Comparison of ENCODE assay signal across 8 cellular contexts in the genomic region with DNA sequence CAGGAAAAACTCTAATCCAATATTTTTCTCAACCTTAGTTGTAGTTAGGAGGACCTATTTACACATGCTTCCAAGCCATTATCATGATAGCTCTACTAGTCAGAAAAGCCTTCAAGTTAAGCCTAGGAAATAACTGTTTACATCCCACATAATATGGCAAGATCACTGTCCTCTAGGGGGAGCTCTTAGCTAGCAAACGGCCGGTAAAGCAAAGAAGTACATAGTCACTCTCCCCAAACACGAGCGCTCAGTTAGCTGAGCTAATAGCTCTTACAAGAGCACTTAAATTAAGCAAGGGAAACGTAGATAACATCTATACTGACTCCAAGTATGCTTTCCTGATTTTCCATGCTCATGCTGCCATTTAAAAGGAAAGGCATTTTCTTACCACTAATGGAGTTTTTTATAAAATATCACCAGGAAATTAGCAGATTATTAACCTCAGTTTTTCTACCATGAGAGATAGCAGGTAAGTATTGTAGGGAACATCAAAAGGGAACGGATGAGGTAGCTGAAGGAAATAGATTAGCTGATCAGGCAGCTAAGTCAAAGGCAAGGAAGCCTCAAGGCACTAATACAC.
DNase-seq lines count a peak whose midpoint lies in the region; ATAC-seq and TF ChIP-seq lines count a peak whose summit lies in the region.

No MANE protein-coding gene starts in this region.

- WGBS in psoas muscle, 3 donors: 11 to 12% (median 12%) methylated on average over 6 of the region's 6 CpGs

- ATAC-seq in psoas muscle (peak in 3 of 4 donors; percentile 61 to 83 (median 77)), HG03460 (IDR thresholded peaks at IDR 0.05; ENCODE audit: unreplicated experiment) (no peak)

- H3K9me3 ChIP-seq in BE2C (no peaks in the 10 kb centered on the region), psoas muscle (no peaks in the 10 kb centered on the region)

- intact Hi-C loops in psoas muscle (cut with DNase I): loop anchor here (5.0 to 10.0 kb wide), 3 partner anchors 117 to 379 kb away; a partner anchor contains a TSS

- TF ChIP-seq CTCF in BE2C (IDR thresholded peaks at IDR 0.05; ENCODE audit: low read depth, low read length) (peak; percentile 96), psoas muscle (IDR thresholded peaks at IDR 0.05) (peak; percentile 69)

- no peak overlapping the region for H3K27ac ChIP-seq in psoas muscle

- no peak overlapping the region for H3K4me3 ChIP-seq in BE2C (ENCODE audit: low read depth, low read length)
- H3K4me3 ChIP-seq in psoas muscle: no peak overlapping the region

- no peaks in the 10 kb centered on the region for H3K36me3 ChIP-seq in BE2C
- no peaks in the 10 kb centered on the region for H3K36me3 ChIP-seq in psoas muscle (ENCODE audit: insufficient read depth in 1 of 2, low read depth in 1 of 2)

- H3K27me3 ChIP-seq in BE2C (peaks cover 8% of the 10 kb centered on the region), psoas muscle (ENCODE audit: insufficient read depth in 3 of 3, low read length in 2 of 3) (peaks cover 0 to 3% (median 0%) of the 10 kb centered on the region in 3 donors)

- DNase-seq in BE2C (peak; percentile 70), GM19238 (ENCODE audit: insufficient read length, low spot score) (peak; percentile 44), MV-4-11 (lab: John Stamatoyannopoulos, UW) (peak; percentile 81), RPMI7951 (ENCODE audit: low read depth) (peak; percentile 72), globus pallidus (ENCODE audit: low spot score) (peak; percentile 86), psoas muscle (no peak)
- peak; percentile 76 for DNase-seq in activated effector memory CD4-positive, alpha-beta T cell treated with anti-CD3 and anti-CD28 coated beads, Interleukin-2, amount 50 U/mL, for 16 hours

- H3K4me1 ChIP-seq in BE2C: no peaks in the 10 kb centered on the region
- no peaks in the 10 kb centered on the region for H3K4me1 ChIP-seq in psoas muscle

Comparison
In these comparisons a context has a peak if more than half of its experiments do, and no peak if none do; other contexts are left out.
1. DNase-seq: peak in BE2C (single experiment), GM19238 (single experiment), MV-4-11 (single experiment), RPMI7951 (single experiment), activated effector memory CD4-positive, alpha-beta T cell treated with anti-CD3 and anti-CD28 coated beads, Interleukin-2, amount 50 U/mL, for 16 hours (single experiment) and globus pallidus (single experiment); none in psoas muscle (0 of 2).